In the genomic region with DNA sequence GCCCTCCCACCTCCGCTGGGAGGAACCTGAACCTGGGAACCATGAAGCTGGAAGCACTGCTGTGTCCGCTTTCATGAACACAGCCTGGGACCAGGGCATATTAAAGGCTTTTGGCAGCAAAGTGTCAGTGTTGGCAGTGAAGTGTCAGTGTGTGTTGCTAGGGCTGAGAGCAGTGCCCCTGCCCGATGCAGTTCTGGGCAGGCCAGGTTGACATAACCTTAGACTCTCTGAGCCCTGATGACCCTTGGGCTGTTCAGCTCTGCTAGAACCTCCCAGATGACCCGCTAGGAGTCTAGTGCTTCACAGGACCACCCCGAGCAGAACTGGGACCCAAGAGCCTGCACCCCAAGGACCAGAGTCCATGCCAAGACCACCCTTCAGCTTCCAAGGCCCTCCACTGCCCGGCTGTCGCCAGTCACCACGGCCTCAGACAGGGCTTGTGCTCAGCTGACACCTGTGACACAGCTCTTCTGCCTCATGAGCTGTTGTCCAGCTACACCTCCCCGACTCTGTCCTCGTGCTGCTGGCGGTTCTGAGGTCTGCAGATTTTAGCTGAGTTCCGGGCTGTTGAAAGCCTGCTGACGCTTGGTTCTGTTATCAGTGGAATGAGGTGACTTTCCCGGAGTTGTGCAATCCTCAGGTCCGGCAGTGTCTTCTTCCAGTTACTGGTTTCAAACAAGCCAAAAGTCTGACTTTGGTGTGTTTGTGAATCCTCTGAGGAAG, we compare ENCODE assay signal across 5 cellular contexts. TPM values are rescaled to one million over a fixed set of nuclear protein-coding genes. Genes with fewer than 3 reads are reported as not detected.
"Had no signal": no experiment of that assay in that cellular context is flagged by ENCODE, and none has a peak within 500 bp of the region (broad histone marks: within the 10 kb centered on the region; RNA-seq: fewer than 3 reads in every experiment).

No MANE protein-coding gene starts in this region.

RNA-seq across cellular contexts. Expression of gene C4A, which starts 20.9 kb away (rescaled TPM):
- total RNA-seq: HT1080 had no signal

RNA-seq across cellular contexts. Expression of gene CYP21A2, which starts 35.5 kb away (rescaled TPM):
- total RNA-seq: HT1080, NCI-H460, RPMI7951, SK-MEL-5 had no signal
- polyA plus RNA-seq: SK-N-SH had no signal
